In genomic region chr3:59424268-59425010, GRCh38 we compare ENCODE assay signal across 10 cellular contexts.
DNase-seq lines count a peak whose midpoint lies in the region; ATAC-seq and TF ChIP-seq lines count a peak whose summit lies in the region.
"Had no signal": no experiment of that assay in that cellular context is flagged by ENCODE, and none has a peak within 500 bp of the region (broad histone marks: within the 10 kb centered on the region; RNA-seq: fewer than 3 reads in every experiment).

No MANE protein-coding gene starts in this region.

- H2AK5ac ChIP-seq in mesenchymal stem cell (ENCODE audit: low read length, severe bottlenecking) = no peak overlapping the region

- H4K91ac ChIP-seq in mesenchymal stem cell (ENCODE audit: low read length) = peak overlapping the region; percentile 95

- H3K14ac ChIP-seq in mesenchymal stem cell (ENCODE audit: low read length in 2 of 2) = no peak overlapping the region

- ATAC-seq in HG03175 (IDR thresholded peaks at IDR 0.05; ENCODE audit: unreplicated experiment) = peak; percentile 61
- ATAC-seq in activated naive CD8-positive, alpha-beta T cell treated with anti-CD3 and anti-CD28 coated beads, Interleukin-2, amount 10 ng/mL, durations not matched to agents 7 days and 5 days (ENCODE audit: low read depth) = peak; percentile 20
- ATAC-seq in psoas muscle = no peak
- ATAC-seq: WTC11 had no signal

- no peak for TF ChIP-seq CTCF in A673 (conservative IDR thresholded peaks at IDR 0.05; ENCODE audit: low read depth, low read length)
- no peak for TF ChIP-seq CTCF in psoas muscle (IDR thresholded peaks at IDR 0.05)

- no peaks in the 10 kb centered on the region for H3K79me1 ChIP-seq in mesenchymal stem cell (replicated peaks; ENCODE audit: low read length, poor library complexity, severe bottlenecking)

- H3K4me3 Mint-ChIP-seq in activated naive CD8-positive, alpha-beta T cell treated with anti-CD3 and anti-CD28 coated beads, Interleukin-2, amount 10 ng/mL, durations not matched to agents 7 days and 5 days = no peak overlapping the region
- H3K4me3 Mint-ChIP-seq: WTC11 had no signal

- H2BK120ac ChIP-seq in mesenchymal stem cell (ENCODE audit: low read depth, low read length) = peak overlapping the region; percentile 86

- H3K4me2 ChIP-seq in mesenchymal stem cell (ENCODE audit: low read length, poor library complexity, severe bottlenecking) = no peak overlapping the region

- POLR2A ChIA-PET in activated naive CD8-positive, alpha-beta T cell treated with anti-CD3 and anti-CD28 coated beads, Interleukin-2, amount 10 ng/mL, durations not matched to agents 7 days and 5 days (lab: Charles Lee) = no interaction called here
- POLR2A ChIA-PET in A673 (lab: Charles Lee; ENCODE audit: low non-redundant PET) = no interaction called here

- peaks cover 8% of the 10 kb centered on the region for H3K4me1 ChIP-seq in mesenchymal stem cell (ENCODE audit: control insufficient read depth, insufficient read depth, low read depth, low read length)
- no peaks in the 10 kb centered on the region for H3K4me1 ChIP-seq in A673 (ENCODE audit: insufficient read depth, low read length, poor library complexity, severe bottlenecking)
- no peaks in the 10 kb centered on the region for H3K4me1 ChIP-seq in psoas muscle

- no peak overlapping the region for H3K27ac ChIP-seq in mesenchymal stem cell (ENCODE audit: low read length, poor library complexity, severe bottlenecking)
- no peak overlapping the region for H3K27ac ChIP-seq in A673 (ENCODE audit: low read depth, low read length, poor library complexity, severe bottlenecking)
- H3K27ac ChIP-seq in psoas muscle = no peak overlapping the region

- peak overlapping the region; percentile 71 for H3K9ac ChIP-seq in mesenchymal stem cell (ENCODE audit: low read length)

- no peaks in the 10 kb centered on the region for H3K36me3 Mint-ChIP-seq in activated naive CD8-positive, alpha-beta T cell treated with anti-CD3 and anti-CD28 coated beads, Interleukin-2, amount 10 ng/mL, durations not matched to agents 7 days and 5 days
- H3K36me3 Mint-ChIP-seq: WTC11 had no signal

- WGBS in mesenchymal stem cell = 80% methylated on average over 3 of the region's 10 CpGs
- 81 to 88% (median 82%) methylated on average over 10 of the region's 10 CpGs for WGBS in psoas muscle, 3 donors

- peak overlapping the region; percentile 74 for H2BK15ac ChIP-seq in mesenchymal stem cell (ENCODE audit: low read depth, poor library complexity, severe bottlenecking)

- H3K27me3 ChIP-seq in mesenchymal stem cell (ENCODE audit: control insufficient read depth in 1 of 2, insufficient read depth in 1 of 2, low read length in 2 of 2) (peaks cover 0 to 38% of the 10 kb centered on the region in 2 experiments), A673 (replicated peaks; ENCODE audit: insufficient read depth, low read depth, low read length, poor library complexity) (no peaks in the 10 kb centered on the region), psoas muscle (ENCODE audit: insufficient read depth in 3 of 3, low read length in 2 of 3) (no peaks in the 10 kb centered on the region)

- H3K27ac Mint-ChIP-seq in activated naive CD8-positive, alpha-beta T cell treated with anti-CD3 and anti-CD28 coated beads, Interleukin-2, amount 10 ng/mL, durations not matched to agents 7 days and 5 days = no peak overlapping the region
- H3K27ac Mint-ChIP-seq: WTC11 had no signal

- peaks cover 32% of the 10 kb centered on the region for H3K4me1 Mint-ChIP-seq in activated naive CD8-positive, alpha-beta T cell treated with anti-CD3 and anti-CD28 coated beads, Interleukin-2, amount 10 ng/mL, durations not matched to agents 7 days and 5 days
- H3K4me1 Mint-ChIP-seq: WTC11 had no signal

- peak overlapping the region; percentile 82 to 88 for H3K18ac ChIP-seq in mesenchymal stem cell (ENCODE audit: low read depth in 1 of 2, low read length in 2 of 2)

- H3K23ac ChIP-seq in mesenchymal stem cell (ENCODE audit: low read length in 2 of 2) = no peak overlapping the region

- H3K36me3 ChIP-seq in mesenchymal stem cell (ENCODE audit: control insufficient read depth in 1 of 2, insufficient read depth in 2 of 2, low read depth in 1 of 2, low read length in 2 of 2) = no peaks in the 10 kb centered on the region
- no peaks in the 10 kb centered on the region for H3K36me3 ChIP-seq in A673 (ENCODE audit: insufficient read depth, low read length, poor library complexity, severe bottlenecking)
- no peaks in the 10 kb centered on the region for H3K36me3 ChIP-seq in psoas muscle (ENCODE audit: insufficient read depth in 1 of 2, low read depth in 1 of 2)

- peak overlapping the region; percentile 69 for H4K8ac ChIP-seq in mesenchymal stem cell (ENCODE audit: low read length)

- DNase-seq in Daoy (ENCODE audit: low read depth) (peak; percentile 30), mesenchymal stem cell (peak; percentile 96), A673 (ENCODE audit: low spot score) (no peak), psoas muscle (no peak), hypothalamus (lab: John Stamatoyannopoulos, UW) (no peak), amniotic stem cell (lab: John Stamatoyannopoulos, UW) (no peak)
- DNase-seq in activated naive CD8-positive, alpha-beta T cell treated with anti-CD3 and anti-CD28 coated beads, Interleukin-2, amount 10 ng/mL, durations not matched to agents 7 days and 5 days = no peak

- intact Hi-C loops in A673 (cut with micrococcal nuclease; ENCODE audit: unreplicated experiment) = no loop called here
- intact Hi-C loops in psoas muscle (cut with DNase I) = no loop called here

- H2BK12ac ChIP-seq in mesenchymal stem cell (ENCODE audit: low read length in 2 of 2) = peak overlapping the region; percentile 98

- CTCF ChIA-PET in A673 (lab: Charles Lee) = no interaction called here

- peaks cover 3% of the 10 kb centered on the region for H3K9me3 Mint-ChIP-seq in activated naive CD8-positive, alpha-beta T cell treated with anti-CD3 and anti-CD28 coated beads, Interleukin-2, amount 10 ng/mL, durations not matched to agents 7 days and 5 days
- H3K9me3 Mint-ChIP-seq: WTC11 had no signal

- no peaks in the 10 kb centered on the region for H3K27me3 Mint-ChIP-seq in activated naive CD8-positive, alpha-beta T cell treated with anti-CD3 and anti-CD28 coated beads, Interleukin-2, amount 10 ng/mL, durations not matched to agents 7 days and 5 days

- BruUV-seq in A673 (replicated peaks; lab: Mats Ljungman, UMichigan) = no TSS peak

- H3K9me3 ChIP-seq in mesenchymal stem cell (ENCODE audit: control insufficient read depth, low read length) (no peaks in the 10 kb centered on the region), A673 (ENCODE audit: low read depth, low read length, poor library complexity, severe bottlenecking) (no peaks in the 10 kb centered on the region), psoas muscle (no peaks in the 10 kb centered on the region)

- no peak overlapping the region for H3K4me3 ChIP-seq in mesenchymal stem cell (ENCODE audit: insufficient read depth in 1 of 2, low read depth in 1 of 2, low read length in 2 of 2)
- no peak overlapping the region for H3K4me3 ChIP-seq in A673 (ENCODE audit: low read depth, low read length, poor library complexity, severe bottlenecking)
- no peak overlapping the region for H3K4me3 ChIP-seq in psoas muscle
- H3K4me3 ChIP-seq: skin epidermis had no signal

- H2AFZ ChIP-seq in mesenchymal stem cell (ENCODE audit: low read depth, low read length) = no peak overlapping the region

- no peak overlapping the region for H2BK5ac ChIP-seq in mesenchymal stem cell (ENCODE audit: low read depth, low read length, poor library complexity, severe bottlenecking)

- peak overlapping the region in 1 of 2 experiments; percentile 83 for H3K4ac ChIP-seq in mesenchymal stem cell (ENCODE audit: low read depth in 1 of 2, low read length in 2 of 2)

Comparison
In these comparisons a context has a peak if more than half of its experiments do, and no peak if none do; other contexts are left out.
1. DNase-seq: peak in Daoy (single experiment) and mesenchymal stem cell (single experiment); none in activated naive CD8-positive, alpha-beta T cell treated with anti-CD3 and anti-CD28 coated beads, Interleukin-2, amount 10 ng/mL, durations not matched to agents 7 days and 5 days (single experiment), A673 (single experiment), psoas muscle (0 of 2), hypothalamus (0 of 51) and amniotic stem cell (single experiment).
2. ATAC-seq: peak in HG03175 (single experiment) and activated naive CD8-positive, alpha-beta T cell treated with anti-CD3 and anti-CD28 coated beads, Interleukin-2, amount 10 ng/mL, durations not matched to agents 7 days and 5 days (single experiment); none in psoas muscle (0 of 4).